Comparison of ENCODE assay signal across 27 cellular contexts in the genomic region with DNA sequence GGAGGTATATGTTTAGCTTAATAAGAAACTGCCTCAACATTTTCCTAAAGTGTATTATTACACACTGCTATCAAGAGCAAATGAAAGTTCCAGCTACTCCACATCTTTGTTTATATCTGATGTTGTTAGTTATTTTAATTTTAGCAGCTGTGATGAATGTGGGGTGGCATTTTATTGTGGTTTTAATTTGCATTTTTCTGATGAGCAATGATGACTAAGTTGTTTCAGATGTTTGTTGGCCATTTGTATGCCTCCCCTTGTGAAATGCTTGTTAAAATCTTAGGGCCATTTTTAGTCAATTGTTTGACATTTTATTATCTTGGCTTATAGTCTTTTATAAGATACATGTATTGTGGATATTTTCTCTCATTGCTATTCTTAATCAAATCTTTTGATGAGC.
DNase-seq lines count a peak whose midpoint lies in the region; ATAC-seq, FAIRE-seq and TF ChIP-seq lines count a peak whose summit lies in the region.
"Had no signal": no experiment of that assay in that cellular context is flagged by ENCODE, and none has a peak within 500 bp of the region (broad histone marks: within the 10 kb centered on the region; RNA-seq: fewer than 3 reads in every experiment).

No MANE protein-coding gene starts in this region.

- no peak overlapping the region for H2AFZ ChIP-seq in KMS-11 (ENCODE audit: low read depth)
- H2AFZ ChIP-seq in keratinocyte (ENCODE audit: control insufficient read depth, low read length): no peak overlapping the region

- no peaks in the 10 kb centered on the region for H4K20me1 ChIP-seq in KMS-11 (ENCODE audit: insufficient read depth)
- no peaks in the 10 kb centered on the region for H4K20me1 ChIP-seq in keratinocyte (ENCODE audit: control insufficient read depth, extremely low read depth, insufficient read depth, low read length)

- H3K27me3 ChIP-seq in KMS-11 (ENCODE audit: insufficient read depth, low read depth) (no peaks in the 10 kb centered on the region), bronchial epithelial cell (ENCODE audit: control insufficient read depth, insufficient read depth, low read length) (no peaks in the 10 kb centered on the region), keratinocyte (ENCODE audit: control insufficient read depth, extremely low read depth, insufficient read depth, low read length) (peaks cover 8% of the 10 kb centered on the region), SJCRH30 (no peaks in the 10 kb centered on the region)
- H3K27me3 ChIP-seq: body of pancreas, Peyer's patch had no signal

- TF ChIP-seq CTCF in KMS-11 (conservative IDR thresholded peaks at IDR 0.05; ENCODE audit: low read depth, low read length) (no peak), bronchial epithelial cell (IDR thresholded peaks at IDR 0.05; ENCODE audit: insufficient read depth, low read length, severe bottlenecking) (no peak), keratinocyte (optimal IDR thresholded peaks at IDR 0.05 in 1 of 3, IDR thresholded peaks at IDR 0.05 in 1 of 3, conservative IDR thresholded peaks at IDR 0.05 in 1 of 3; ENCODE audit: extremely low read depth in 1 of 3, insufficient read depth in 2 of 3, low read length in 3 of 3) (no peak)

- no peaks in the 10 kb centered on the region for H3K79me2 ChIP-seq in KMS-11 (ENCODE audit: insufficient read depth, low read depth)
- no peaks in the 10 kb centered on the region for H3K79me2 ChIP-seq in keratinocyte (ENCODE audit: control insufficient read depth, insufficient read depth, low read length)

- H3K9me3 ChIP-seq in keratinocyte (ENCODE audit: control insufficient read depth, low read depth, low read length) (no peaks in the 10 kb centered on the region), SJCRH30 (replicated peaks) (no peaks in the 10 kb centered on the region)
- H3K9me3 ChIP-seq: body of pancreas, Peyer's patch, SK-N-SH had no signal

- peak overlapping the region; percentile 58 for H3K4me2 ChIP-seq in KMS-11
- H3K4me2 ChIP-seq in keratinocyte (ENCODE audit: control insufficient read depth, extremely low read depth, insufficient read depth, low read depth, low read length): no peak overlapping the region
- H3K4me2 ChIP-seq: SK-N-SH had no signal

- H3K9me1 ChIP-seq in keratinocyte (ENCODE audit: control insufficient read depth, extremely low read depth, insufficient read depth, low read length): no peaks in the 10 kb centered on the region

- FAIRE-seq in bronchial epithelial cell (lab: Jason Lieb, UNC) (no peak), keratinocyte (lab: Jason Lieb, UNC) (peak; percentile 9)
- FAIRE-seq: colon, GM12892 had no signal

- H3K9ac ChIP-seq in KMS-11 (no peak overlapping the region), keratinocyte (ENCODE audit: control insufficient read depth, extremely low read depth, insufficient read depth, low read length) (no peak overlapping the region)
- H3K9ac ChIP-seq: SK-N-SH had no signal

- H3K27ac ChIP-seq in KMS-11 (no peak overlapping the region), keratinocyte (ENCODE audit: control insufficient read depth, insufficient read depth, low read length) (no peak overlapping the region), SJCRH30 (no peak overlapping the region)
- H3K27ac ChIP-seq: body of pancreas, Peyer's patch had no signal

- no peak overlapping the region for H3K4me3 ChIP-seq in KMS-11 (IDR thresholded peaks at IDR 0.05; ENCODE audit: insufficient read depth, low read depth, low read length)
- H3K4me3 ChIP-seq in bronchial epithelial cell (ENCODE audit: low read depth, low read length): no peak overlapping the region
- no peak overlapping the region for H3K4me3 ChIP-seq in keratinocyte (ENCODE audit: control insufficient read depth in 2 of 3, extremely low read depth in 1 of 3, insufficient read depth in 2 of 3, low read depth in 1 of 3, low read length in 3 of 3)
- H3K4me3 ChIP-seq in SJCRH30: no peak overlapping the region
- H3K4me3 ChIP-seq: body of pancreas, Peyer's patch had no signal

- DNase-seq in GM03348 (ENCODE audit: low spot score) (peak; percentile 6), bronchial epithelial cell (ENCODE audit: low read depth) (peak; percentile 46), keratinocyte (ENCODE audit: low read depth, low spot score) (no peak), SJCRH30 (no peak), erythroblast (lab: John Stamatoyannopoulos, UW) (no peak)
- DNase-seq: activated B cell treated with CpG ODN at 0.5 μM for 24 hours; activated T-cell treated with anti-CD3 and anti-CD28 coated beads, Interleukin-2, amount 50 U/mL, for 48 hours; body of pancreas; CD4-positive, alpha-beta T cell; DMS153; endodermal cell; GF-D8; H7; kidney glomerular epithelial cell; naive thymus-derived CD8-positive, alpha-beta T cell; NCI-H1105 treated with DMSO at 0.1 percent for 48 hours; NCI-H2081 treated with DMSO at 0.1 percent for 48 hours; NCI-H446 treated with DMSO at 0.1 percent for 48 hours; NK-92 treated with Interleukin-12 subunit alpha and Interleukin-12 subunit beta, amount 100 ng/mL, for 24 hours; Peyer's patch; SK-N-SH had no signal

- no peak for ATAC-seq in GM18520 (IDR thresholded peaks at IDR 0.05; ENCODE audit: unreplicated experiment)
- no peak for ATAC-seq in HG03469 (IDR thresholded peaks at IDR 0.05; ENCODE audit: unreplicated experiment)
- ATAC-seq: body of pancreas; naive thymus-derived CD8-positive, alpha-beta T cell; sciatic nerve had no signal

- TF ChIP-seq POLR2A in erythroblast (IDR thresholded peaks at IDR 0.05; ENCODE audit: low read length): no peak

- H3K4me1 ChIP-seq in KMS-11 (ENCODE audit: low read depth, poor library complexity, severe bottlenecking) (peaks cover 19% of the 10 kb centered on the region), keratinocyte (ENCODE audit: control insufficient read depth, extremely low read depth, insufficient read depth, low read length) (no peaks in the 10 kb centered on the region), SJCRH30 (no peaks in the 10 kb centered on the region)
- H3K4me1 ChIP-seq: body of pancreas, Peyer's patch had no signal

- dilution Hi-C loops in keratinocyte (cut with MboI; ENCODE audit: extremely low pct_ligation_motif_present, low sequenced_read_pairs): no loop called here

- H3K36me3 ChIP-seq in KMS-11 (ENCODE audit: insufficient read depth): no peaks in the 10 kb centered on the region
- no peaks in the 10 kb centered on the region for H3K36me3 ChIP-seq in bronchial epithelial cell (ENCODE audit: control insufficient read depth, insufficient read depth, low read length)
- no peaks in the 10 kb centered on the region for H3K36me3 ChIP-seq in keratinocyte (ENCODE audit: control insufficient read depth in 2 of 2, extremely low read depth in 1 of 2, insufficient read depth in 2 of 2, low read length in 2 of 2)
- H3K36me3 ChIP-seq in SJCRH30: no peaks in the 10 kb centered on the region
- H3K36me3 ChIP-seq: Peyer's patch had no signal

Comparison
In these comparisons a context has a peak if more than half of its experiments do, and no peak if none do; other contexts are left out.
1. DNase-seq: peak in GM03348 (single experiment) and bronchial epithelial cell (single experiment); none in keratinocyte (single experiment), SJCRH30 (0 of 2) and erythroblast (0 of 2).